In genomic region chr1:214441119-214441518, GRCh38 we compare ENCODE assay signal across 10 cellular contexts.
DNase-seq lines count a peak whose midpoint lies in the region; ATAC-seq and TF ChIP-seq lines count a peak whose summit lies in the region.
"Had no signal": no experiment of that assay in that cellular context is flagged by ENCODE, and none has a peak within 500 bp of the region (broad histone marks: within the 10 kb centered on the region; RNA-seq: fewer than 3 reads in every experiment).

No MANE protein-coding gene starts in this region.

- H3K4me2 ChIP-seq in OCI-LY1 (ENCODE audit: low read length) = no peak overlapping the region

- H3K9me3 Mint-ChIP-seq in osteocyte (ENCODE audit: unreplicated experiment) (no peaks in the 10 kb centered on the region), CD14-positive monocyte (no peaks in the 10 kb centered on the region)

- H3K27ac ChIP-seq in OCI-LY1 (ENCODE audit: low read depth, low read length, poor library complexity, severe bottlenecking) = peak overlapping the region; percentile 97

- DNase-seq in GF-D8 (lab: John Stamatoyannopoulos, UW) (peak; percentile 9), dermis blood vessel endothelial cell (peak; percentile 77), osteocyte (ENCODE audit: extremely low spot score, unreplicated experiment) (no peak), CD14-positive monocyte (ENCODE audit: low spot score) (no peak), HUDEP-2 (lab: John Stamatoyannopoulos, UW; ENCODE audit: unreplicated experiment in 76 of 76) (no peak)
- no peak for DNase-seq in stimulated activated CD4-positive, alpha-beta T cell treated with anti-CD3 and anti-CD28 coated beads, Interleukin-2, amount 100 ng/mL, for 48 hours
- DNase-seq: KG1; stimulated activated CD4-positive, alpha-beta T cell treated with anti-CD3 and anti-CD28 coated beads, Interleukin-2, amount 100 ng/mL, for 24 hours had no signal

- H2AFZ ChIP-seq in OCI-LY1 (ENCODE audit: low read length) = no peak overlapping the region

- H3K9me2 ChIP-seq in OCI-LY1 (ENCODE audit: low read depth, low read length) = no peaks in the 10 kb centered on the region

- no peak overlapping the region for H3K4me3 ChIP-seq in OCI-LY1 (ENCODE audit: low read depth, low read length, poor library complexity, severe bottlenecking)

- H3K27ac Mint-ChIP-seq in osteocyte (ENCODE audit: unreplicated experiment) (peak overlapping the region; percentile 99), CD14-positive monocyte (peak overlapping the region in 1 of 7 donors; percentile 20)

- intact Hi-C loops in CD14-positive monocyte (cut with micrococcal nuclease) = no loop called here

- no peaks in the 10 kb centered on the region for H3K9me3 ChIP-seq in OCI-LY1 (ENCODE audit: low read length)

- no peak overlapping the region; the same call in 1 of the 2 replicates for H3K9ac ChIP-seq in OCI-LY1 (ENCODE audit: low read length)

- no peak overlapping the region for H3K4me3 Mint-ChIP-seq in osteocyte (ENCODE audit: unreplicated experiment)
- no peak overlapping the region for H3K4me3 Mint-ChIP-seq in CD14-positive monocyte

- H3K79me2 ChIP-seq in OCI-LY1 (ENCODE audit: insufficient read depth, low read length) = no peaks in the 10 kb centered on the region

- TF ChIP-seq CTCF in OCI-LY1 (IDR thresholded peaks at IDR 0.05; ENCODE audit: low read length) (no peak), osteocyte (IDR thresholded peaks at IDR 0.05) (no peak), CD14-positive monocyte (IDR thresholded peaks at IDR 0.05) (no peak)

- H3F3A ChIP-seq in OCI-LY1 (ENCODE audit: insufficient read depth, low read length) = no peaks in the 10 kb centered on the region

- H3K27me3 Mint-ChIP-seq in osteocyte (ENCODE audit: unreplicated experiment) = no peaks in the 10 kb centered on the region
- peaks cover 0 to 1% (median 0%) of the 10 kb centered on the region in 3 donors for H3K27me3 Mint-ChIP-seq in CD14-positive monocyte (ENCODE audit: low read depth in 3 of 3)

- H3K4me1 ChIP-seq in OCI-LY1 (ENCODE audit: insufficient read depth, low read length, severe bottlenecking) = peaks cover 74% of the 10 kb centered on the region

- H4K20me1 ChIP-seq in OCI-LY1 (ENCODE audit: insufficient read depth, low read length) = no peaks in the 10 kb centered on the region

- no peak for ATAC-seq in HG02938 (IDR thresholded peaks at IDR 0.05; ENCODE audit: unreplicated experiment)

- no peaks in the 10 kb centered on the region for H3K27me3 ChIP-seq in OCI-LY1 (ENCODE audit: insufficient read depth, low read length)

- H3K4me1 Mint-ChIP-seq in osteocyte (ENCODE audit: unreplicated experiment) (peaks cover 81% of the 10 kb centered on the region), CD14-positive monocyte (peaks cover 20% of the 10 kb centered on the region)

- H3K36me3 ChIP-seq in OCI-LY1 (ENCODE audit: insufficient read depth, low read length) = no peaks in the 10 kb centered on the region

- H3K36me3 Mint-ChIP-seq in osteocyte (ENCODE audit: unreplicated experiment) (peaks cover 9% of the 10 kb centered on the region), CD14-positive monocyte (no peaks in the 10 kb centered on the region)

Comparison
In these comparisons a context has a peak if more than half of its experiments do, and no peak if none do; other contexts are left out.
1. DNase-seq: peak in GF-D8 (single experiment) and dermis blood vessel endothelial cell (single experiment); none in osteocyte (single experiment), stimulated activated CD4-positive, alpha-beta T cell treated with anti-CD3 and anti-CD28 coated beads, Interleukin-2, amount 100 ng/mL, for 48 hours (0 of 2), CD14-positive monocyte (single experiment) and HUDEP-2 (0 of 76).